In genomic region chr1:11576109-11576875, GRCh38 we compare ENCODE assay signal across 20 cellular contexts.
"Had no signal": no experiment of that assay in that cellular context is flagged by ENCODE, and none has a peak within 500 bp of the region (broad histone marks: within the 10 kb centered on the region; RNA-seq: fewer than 3 reads in every experiment).

No MANE protein-coding gene starts in this region.

- H3K4me3 Mint-ChIP-seq: dendritic cell treated with granulocyte-macrophage colony-stimulating factor and Interleukin-4, amounts not matched to agents 40 ng/mL and 50 ng/mL, for 4 days; effector memory CD8-positive, alpha-beta T cell; naive B cell; nephron progenitor cell; stimulated activated memory B cell treated with anti-CD40 and anti-IgM and Interleukin-4, amounts not matched to agents 10 μg/mL and 1 μg/mL and 100 μg/mL, for 72 hours; stimulated activated naive CD8-positive, alpha-beta T cell treated with anti-CD3 and anti-CD28 coated beads, Interleukin-15, Interleukin-2, amounts not matched to agents 100 ng/mL and 50 ng/mL, for 24 hours had no signal

- ATAC-seq: effector memory CD8-positive, alpha-beta T cell; foreskin keratinocyte; left cardiac atrium; left ventricle myocardium superior; psoas muscle; right lobe of liver; stimulated activated memory B cell treated with anti-CD40 and anti-IgM and Interleukin-4, amounts not matched to agents 10 μg/mL and 1 μg/mL and 100 μg/mL, for 72 hours; upper lobe of right lung had no signal

- H3K36me3 Mint-ChIP-seq: naive B cell; stimulated activated memory B cell treated with anti-CD40 and anti-IgM and Interleukin-4, amounts not matched to agents 10 μg/mL and 1 μg/mL and 100 μg/mL, for 72 hours had no signal

- DNase-seq: effector memory CD8-positive, alpha-beta T cell; foreskin keratinocyte; head of caudate nucleus; kidney; left cardiac atrium; left ventricle myocardium superior; mesenchymal stem cell; midbrain; naive B cell; nephron progenitor cell; psoas muscle; retina; right lobe of liver; stimulated activated CD4-positive, alpha-beta T cell treated with anti-CD3 and anti-CD28 coated beads, Interleukin-15, amount 100 ng/mL, for 24 hours; stimulated activated CD4-positive, alpha-beta T cell treated with anti-CD3 and anti-CD28 coated beads, Interleukin-1b, Interleukin-23, amount 100 ng/mL, for 48 hours; stimulated activated CD4-positive, alpha-beta T cell treated with anti-CD3 and anti-CD28 coated beads, Interleukin-4, amount 100 ng/mL, for 24 hours; upper lobe of right lung had no signal

- H3K4me1 Mint-ChIP-seq: naive B cell; stimulated activated memory B cell treated with anti-CD40 and anti-IgM and Interleukin-4, amounts not matched to agents 10 μg/mL and 1 μg/mL and 100 μg/mL, for 72 hours had no signal

- H3K27ac Mint-ChIP-seq: dendritic cell treated with granulocyte-macrophage colony-stimulating factor and Interleukin-4, amounts not matched to agents 40 ng/mL and 50 ng/mL, for 4 days; effector memory CD8-positive, alpha-beta T cell; nephron progenitor cell; stimulated activated memory B cell treated with anti-CD40 and anti-IgM and Interleukin-4, amounts not matched to agents 10 μg/mL and 1 μg/mL and 100 μg/mL, for 72 hours; stimulated activated naive CD8-positive, alpha-beta T cell treated with anti-CD3 and anti-CD28 coated beads, Interleukin-15, Interleukin-2, amounts not matched to agents 100 ng/mL and 50 ng/mL, for 24 hours had no signal

- H3K9me3 Mint-ChIP-seq: dendritic cell treated with granulocyte-macrophage colony-stimulating factor and Interleukin-4, amounts not matched to agents 40 ng/mL and 50 ng/mL, for 4 days; effector memory CD8-positive, alpha-beta T cell; naive B cell; nephron progenitor cell; stimulated activated memory B cell treated with anti-CD40 and anti-IgM and Interleukin-4, amounts not matched to agents 10 μg/mL and 1 μg/mL and 100 μg/mL, for 72 hours; stimulated activated naive CD8-positive, alpha-beta T cell treated with anti-CD3 and anti-CD28 coated beads, Interleukin-15, Interleukin-2, amounts not matched to agents 100 ng/mL and 50 ng/mL, for 24 hours had no signal
